In the genomic region with DNA sequence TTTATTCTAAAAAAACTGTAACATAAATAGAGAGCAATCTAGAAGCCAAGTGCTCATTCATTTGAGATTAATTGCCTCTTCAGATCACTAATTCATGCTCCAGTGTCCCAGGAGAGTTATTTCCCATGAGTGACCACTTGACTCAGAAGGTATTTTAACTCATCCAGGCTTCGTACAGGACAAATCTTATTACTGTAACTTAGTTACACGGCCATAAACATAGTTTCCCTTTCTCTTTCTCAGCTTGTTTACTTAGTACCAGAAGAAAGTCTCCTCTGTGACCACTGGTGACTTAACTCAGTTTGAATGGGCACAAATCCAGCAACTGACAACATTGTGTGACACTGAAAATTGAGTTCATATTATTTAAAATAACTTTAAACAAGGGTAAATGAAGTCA, we compare ENCODE assay signal across 9 cellular contexts. TPM values are rescaled to one million over a fixed set of nuclear protein-coding genes. Genes with fewer than 3 reads are reported as not detected.
DNase-seq lines count a peak whose midpoint lies in the region; ATAC-seq, FAIRE-seq and TF ChIP-seq lines count a peak whose summit lies in the region.
"Had no signal": no experiment of that assay in that cellular context is flagged by ENCODE, and none has a peak within 500 bp of the region (broad histone marks: within the 10 kb centered on the region; RNA-seq: fewer than 3 reads in every experiment).

No MANE protein-coding gene starts in this region.

- DNase-seq in DMS53 (lab: John Stamatoyannopoulos, UW) (peak; percentile 33), DMS53 treated with DMSO at 0.1 percent for 48 hours (lab: John Stamatoyannopoulos, UW; ENCODE audit: unreplicated experiment) (no peak), SW480 (ENCODE audit: low spot score) (peak; percentile 10), small intestine (peak; percentile 77), thyroid gland (no peak)
- no peak for DNase-seq in naive thymus-derived CD4-positive, alpha-beta T cell
- no peak for DNase-seq in stimulated activated CD4-positive, alpha-beta T cell treated with anti-CD3 and anti-CD28 coated beads, Interleukin-4, amount 100 ng/mL, for 1 hour

- WGBS in small intestine, 3 donors = 13 to 22% (median 15%) methylated on average over 2 of the region's 2 CpGs
- 11 to 17% methylated on average over 2 of the region's 2 CpGs for WGBS in thyroid gland, 2 donors

- no peaks in the 10 kb centered on the region for H3K9me3 Mint-ChIP-seq in naive thymus-derived CD4-positive, alpha-beta T cell

- H3K4me1 ChIP-seq in small intestine (ENCODE audit: control insufficient read depth in 2 of 2, insufficient read depth in 1 of 2, low read depth in 1 of 2, low read length in 1 of 2) = no peaks in the 10 kb centered on the region
- H3K4me1 ChIP-seq in naive thymus-derived CD4-positive, alpha-beta T cell (ENCODE audit: control insufficient read depth in 2 of 2, insufficient read depth in 2 of 2, low read length in 2 of 2) = no peaks in the 10 kb centered on the region
- H3K4me1 ChIP-seq in thyroid gland = peaks cover 0 to 8% of the 10 kb centered on the region in 2 donors

- H3K27me3 ChIP-seq in small intestine (ENCODE audit: control insufficient read depth in 2 of 2, insufficient read depth in 2 of 2, low read length in 2 of 2) (no peaks in the 10 kb centered on the region), thyroid gland (no peaks in the 10 kb centered on the region)
- no peaks in the 10 kb centered on the region for H3K27me3 ChIP-seq in naive thymus-derived CD4-positive, alpha-beta T cell (ENCODE audit: control insufficient read depth in 2 of 2, insufficient read depth in 2 of 2, low read length in 2 of 2)

- H3K27me3 Mint-ChIP-seq in naive thymus-derived CD4-positive, alpha-beta T cell = peaks cover 0 to 8% (median 7%) of the 10 kb centered on the region in 5 donors

- FAIRE-seq in small intestine (lab: Jason Lieb, UNC) = no peak

- no peak for TF ChIP-seq CTCF in thyroid gland (IDR thresholded peaks at IDR 0.05)

- H3K27ac ChIP-seq in small intestine (ENCODE audit: low read depth in 1 of 2, low read length in 1 of 2) = no peak overlapping the region
- no peak overlapping the region for H3K27ac ChIP-seq in naive thymus-derived CD4-positive, alpha-beta T cell (ENCODE audit: low read depth, low read length)
- no peak overlapping the region for H3K27ac ChIP-seq in thyroid gland
- H3K27ac ChIP-seq: 22Rv1 had no signal

- H3K4me3 Mint-ChIP-seq in naive thymus-derived CD4-positive, alpha-beta T cell = no peak overlapping the region

- TF ChIP-seq POLR2A in thyroid gland (IDR thresholded peaks at IDR 0.05) = no peak

- H3K36me3 ChIP-seq in small intestine (ENCODE audit: control insufficient read depth in 2 of 2, insufficient read depth in 2 of 2, low read length in 2 of 2) = peaks cover 0 to 2% of the 10 kb centered on the region in 2 donors
- H3K36me3 ChIP-seq in naive thymus-derived CD4-positive, alpha-beta T cell (ENCODE audit: control insufficient read depth in 2 of 3, insufficient read depth in 3 of 3, low read length in 3 of 3) = peaks cover 0 to 9% (median 7%) of the 10 kb centered on the region in 3 experiments
- H3K36me3 ChIP-seq in thyroid gland = no peaks in the 10 kb centered on the region

- H3K4me3 ChIP-seq in small intestine (ENCODE audit: low read depth in 1 of 2, low read length in 2 of 2) (no peak overlapping the region), thyroid gland (replicated peaks in 1 of 3) (no peak overlapping the region)
- no peak overlapping the region for H3K4me3 ChIP-seq in naive thymus-derived CD4-positive, alpha-beta T cell (ENCODE audit: low read length)

- POLR2A ChIA-PET in naive thymus-derived CD4-positive, alpha-beta T cell (lab: Charles Lee) = interaction anchor here (0.7 kb wide), 1 partner anchor 10 kb away, joined by 3 read pairs; no protein-coding TSS in a partner anchor

- H3K9me3 ChIP-seq in small intestine (ENCODE audit: control insufficient read depth, low read depth) (no peaks in the 10 kb centered on the region), thyroid gland (no peaks in the 10 kb centered on the region)
- no peaks in the 10 kb centered on the region for H3K9me3 ChIP-seq in naive thymus-derived CD4-positive, alpha-beta T cell (ENCODE audit: control insufficient read depth in 2 of 3, low read length in 3 of 3)

- peak overlapping the region in 1 of 9 donors; percentile 26 for H3K27ac Mint-ChIP-seq in naive thymus-derived CD4-positive, alpha-beta T cell

- CTCF ChIA-PET in naive thymus-derived CD4-positive, alpha-beta T cell (lab: Charles Lee) = interaction anchor here (1.2 to 1.6 kb wide), 3 partner anchors 10 to 545 kb away, joined by 3 to 6 read pairs (median 5); no protein-coding TSS in a partner anchor

- H3K36me3 Mint-ChIP-seq in naive thymus-derived CD4-positive, alpha-beta T cell = peaks cover 0 to 9% (median 0%) of the 10 kb centered on the region in 5 donors

- peaks cover 0 to 5% (median 0%) of the 10 kb centered on the region in 7 donors for H3K4me1 Mint-ChIP-seq in naive thymus-derived CD4-positive, alpha-beta T cell

- ATAC-seq in HG03378 (IDR thresholded peaks at IDR 0.05; ENCODE audit: unreplicated experiment) = peak; percentile 84
- ATAC-seq in naive thymus-derived CD4-positive, alpha-beta T cell = no peak

- intact Hi-C loops in naive thymus-derived CD4-positive, alpha-beta T cell (cut with micrococcal nuclease) = loop anchor here (5.0 to 10.0 kb wide), 5 partner anchors 128 to 1628 kb away; no protein-coding TSS in a partner anchor
- intact Hi-C loops in thyroid gland (cut with DNase I) = loop anchor here (5.0 kb wide), 1 partner anchor 545 kb away; no protein-coding TSS in a partner anchor

RNA-seq across cellular contexts. Expression of a gene that starts 25.3 kb away (rescaled TPM):
- 100 to 1,000 TPM in 1 of 3 donors, 10 to 100 TPM in 2; 78.5 to 101 (median 95.1) TPM for polyA plus RNA-seq in small intestine
- total RNA-seq in naive thymus-derived CD4-positive, alpha-beta T cell = 10 to 100 TPM; 53.3 to 93.4 (median 66.6) TPM
- 100 to 1,000 TPM; 141 to 157 TPM for polyA plus RNA-seq in naive thymus-derived CD4-positive, alpha-beta T cell
- 10 to 100 TPM; 77.0 to 92.6 (median 81.8) TPM for total RNA-seq in thyroid gland

Comparison
In these comparisons a context has a peak if more than half of its experiments do, and no peak if none do; other contexts are left out.
1. DNase-seq: peak in DMS53 (single experiment), SW480 (single experiment) and small intestine (single experiment); none in DMS53 treated with DMSO at 0.1 percent for 48 hours (single experiment), naive thymus-derived CD4-positive, alpha-beta T cell (0 of 9), stimulated activated CD4-positive, alpha-beta T cell treated with anti-CD3 and anti-CD28 coated beads, Interleukin-4, amount 100 ng/mL, for 1 hour (single experiment) and thyroid gland (0 of 2).